ENCODE assay signal across 17 cellular contexts in the genomic region with DNA sequence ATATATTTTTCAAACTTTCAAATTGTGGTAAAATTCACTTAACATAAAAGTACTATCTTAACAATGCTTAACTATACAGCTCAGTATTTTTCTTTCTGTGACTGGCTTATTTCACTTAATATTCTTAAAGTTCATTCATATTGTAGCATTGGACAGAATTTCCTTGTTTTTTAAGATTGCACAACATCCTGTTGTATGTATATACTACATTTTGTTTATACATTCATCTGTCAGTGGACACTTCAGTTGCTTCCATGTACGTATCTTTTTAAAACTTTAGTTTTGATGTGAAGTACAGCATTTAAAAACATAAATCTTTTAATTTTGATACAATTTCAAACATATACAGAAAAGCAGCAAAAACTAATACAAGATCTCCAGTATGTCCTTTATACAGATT.
DNase-seq lines count a peak whose midpoint lies in the region; ATAC-seq and TF ChIP-seq lines count a peak whose summit lies in the region.
"Had no signal": no experiment of that assay in that cellular context is flagged by ENCODE, and none has a peak within 500 bp of the region (broad histone marks: within the 10 kb centered on the region; RNA-seq: fewer than 3 reads in every experiment).

No MANE protein-coding gene starts in this region.

- intact Hi-C loops in IMR-90 (cut with micrococcal nuclease), result no loop called here
- intact Hi-C loops in left cardiac atrium (cut with DNase I), result no loop called here

- H4K8ac ChIP-seq in IMR-90 (ENCODE audit: low read depth in 2 of 2, low read length in 2 of 2) (no peak overlapping the region), mesenchymal stem cell (ENCODE audit: low read length) (no peak overlapping the region)

- DNase-seq in ELR (ENCODE audit: low read depth) (peak; percentile 17), IMR-90 (peak; percentile 16), fibroblast of villous mesenchyme (ENCODE audit: low read depth) (peak; percentile 44), mesenchymal stem cell (peak; percentile 53), left cardiac atrium (no peak)
- no peak for DNase-seq in stimulated activated CD4-positive, alpha-beta T cell treated with anti-CD3 and anti-CD28 coated beads, Interleukin-4, amount 100 ng/mL, for 4 hours
- DNase-seq: CD4-positive, alpha-beta T cell; CD8-positive, alpha-beta memory T cell; DMS 273 treated with DMSO at 0.1 percent for 48 hours; DMS79; GF-D8; GM23248; H7 had no signal

- H4K91ac ChIP-seq in IMR-90 (ENCODE audit: insufficient read depth, low read depth, low read length) (no peak overlapping the region), mesenchymal stem cell (ENCODE audit: low read length) (no peak overlapping the region)

- BruUV-seq in IMR-90 (replicated peaks; lab: Mats Ljungman, UMichigan), result no TSS peak

- H3K14ac ChIP-seq in IMR-90 (replicated peaks; ENCODE audit: low read depth, low read length) (no peak overlapping the region), mesenchymal stem cell (ENCODE audit: low read length in 2 of 2) (no peak overlapping the region)

- dilution Hi-C loops in IMR-90 (cut with HindIII; ENCODE audit: low sequenced_read_pairs, unreplicated experiment), result no loop called here

- no peak for TF ChIP-seq POLR2A in IMR-90 (IDR thresholded peaks at IDR 0.05; ENCODE audit: low read depth, low read length)

- TF ChIP-seq RAD21 in IMR-90 (IDR thresholded peaks at IDR 0.05; ENCODE audit: low read length), result no peak

- H2AFZ ChIP-seq in IMR-90 (replicated peaks; ENCODE audit: low read length, poor library complexity) (no peak overlapping the region), mesenchymal stem cell (ENCODE audit: low read depth, low read length) (no peak overlapping the region)
- H2AFZ ChIP-seq: GM23248 had no signal

- no peak overlapping the region for H2BK20ac ChIP-seq in IMR-90 (ENCODE audit: low read depth, low read length)

- no peak overlapping the region for H3K56ac ChIP-seq in IMR-90 (ENCODE audit: extremely low read depth, insufficient read depth, low read length)

- H3K9me1 ChIP-seq in IMR-90 (ENCODE audit: insufficient read depth, low read length), result peaks cover 10% of the 10 kb centered on the region

- H2AK9ac ChIP-seq in IMR-90 (replicated peaks; ENCODE audit: low read depth, low read length, poor library complexity), result no peak overlapping the region

- H2BK15ac ChIP-seq in IMR-90 (ENCODE audit: low read depth, low read length) (no peak overlapping the region), mesenchymal stem cell (ENCODE audit: low read depth, poor library complexity, severe bottlenecking) (no peak overlapping the region)

- H3K9ac ChIP-seq in IMR-90 (ENCODE audit: low read depth, low read length) (no peak overlapping the region), mesenchymal stem cell (ENCODE audit: low read length) (no peak overlapping the region)
- H3K9ac ChIP-seq: BLaER1, GM23248 had no signal

- H3K27ac ChIP-seq in IMR-90 (ENCODE audit: insufficient read depth, low read length) (no peak overlapping the region), mesenchymal stem cell (ENCODE audit: low read length, poor library complexity, severe bottlenecking) (no peak overlapping the region)
- H3K27ac ChIP-seq: BLaER1, GM23248 had no signal

- H3K4me1 ChIP-seq in IMR-90 (ENCODE audit: control insufficient read depth, insufficient read depth, low read length) (peaks cover 7% of the 10 kb centered on the region), mesenchymal stem cell (ENCODE audit: control insufficient read depth, insufficient read depth, low read depth, low read length) (no peaks in the 10 kb centered on the region)
- H3K4me1 ChIP-seq: BLaER1 had no signal

- no CpG with 5 or more reads among the region's 1 CpG for WGBS in IMR-90 (ENCODE audit: extremely low coverage in 2 of 2, insufficient read length in 1 of 2), 2 experiments
- WGBS in mesenchymal stem cell, result no CpG with 5 or more reads among the region's 1 CpG

- TF ChIP-seq CTCF in IMR-90 (conservative IDR thresholded peaks at IDR 0.05; ENCODE audit: low read depth, low read length) (no peak), fibroblast of villous mesenchyme (IDR thresholded peaks at IDR 0.05; ENCODE audit: insufficient read depth, low read depth, low read length) (no peak)

- H2BK5ac ChIP-seq in IMR-90 (ENCODE audit: low read depth, low read length, poor library complexity, severe bottlenecking) (peak overlapping the region; percentile 52), mesenchymal stem cell (ENCODE audit: low read depth, low read length, poor library complexity, severe bottlenecking) (no peak overlapping the region)

- H3K18ac ChIP-seq in IMR-90 (ENCODE audit: low read depth, low read length), result no peak overlapping the region
- H3K18ac ChIP-seq in mesenchymal stem cell (ENCODE audit: low read depth in 1 of 2, low read length in 2 of 2), result no peak overlapping the region

- ATAC-seq in IMR-90 (ENCODE audit: low read depth) (no peak), left cardiac atrium (no peak), GM21515 (IDR thresholded peaks at IDR 0.05; ENCODE audit: unreplicated experiment) (no peak), HG02938 (IDR thresholded peaks at IDR 0.05; ENCODE audit: unreplicated experiment) (no peak)
- ATAC-seq: HCT116 had no signal

- H3K23ac ChIP-seq in IMR-90 (ENCODE audit: low read depth, low read length) (no peak overlapping the region), mesenchymal stem cell (ENCODE audit: low read length in 2 of 2) (no peak overlapping the region)

- H2AK5ac ChIP-seq in IMR-90 (ENCODE audit: low read depth, low read length), result no peak overlapping the region
- no peak overlapping the region for H2AK5ac ChIP-seq in mesenchymal stem cell (ENCODE audit: low read length, severe bottlenecking)

- no peak overlapping the region for H4K5ac ChIP-seq in IMR-90 (ENCODE audit: low read depth, low read length)

- no peaks in the 10 kb centered on the region for H3K9me3 ChIP-seq in IMR-90 (ENCODE audit: control insufficient read depth, insufficient read depth, low read length)
- H3K9me3 ChIP-seq in mesenchymal stem cell (ENCODE audit: control insufficient read depth, low read length), result no peaks in the 10 kb centered on the region
- H3K9me3 ChIP-seq: BLaER1 had no signal

- POLR2A ChIA-PET in IMR-90 (lab: Charles Lee; ENCODE audit: unreplicated experiment), result no interaction called here

- H3K27me3 ChIP-seq in IMR-90 (ENCODE audit: control insufficient read depth, insufficient read depth, low read length), result no peaks in the 10 kb centered on the region
- H3K27me3 ChIP-seq in mesenchymal stem cell (ENCODE audit: control insufficient read depth in 1 of 2, insufficient read depth in 1 of 2, low read length in 2 of 2), result no peaks in the 10 kb centered on the region
- H3K27me3 ChIP-seq: BLaER1 had no signal

- CTCF ChIA-PET in IMR-90 (lab: Yijun Ruan, JAX), result no interaction called here

- H3K4ac ChIP-seq in IMR-90 (ENCODE audit: low read depth, low read length) (no peak overlapping the region), mesenchymal stem cell (ENCODE audit: low read depth in 1 of 2, low read length in 2 of 2) (no peak overlapping the region)

- H3K36me3 ChIP-seq in IMR-90 (ENCODE audit: control insufficient read depth, insufficient read depth, low read length) (no peaks in the 10 kb centered on the region), mesenchymal stem cell (ENCODE audit: control insufficient read depth in 1 of 2, insufficient read depth in 2 of 2, low read depth in 1 of 2, low read length in 2 of 2) (no peaks in the 10 kb centered on the region)
- H3K36me3 ChIP-seq: BLaER1 had no signal

- peaks cover 33 to 76% of the 10 kb centered on the region in 2 experiments for H3K79me1 ChIP-seq in IMR-90 (ENCODE audit: low read depth in 1 of 2, low read length in 2 of 2)
- peaks cover 21% of the 10 kb centered on the region for H3K79me1 ChIP-seq in mesenchymal stem cell (replicated peaks; ENCODE audit: low read length, poor library complexity, severe bottlenecking)

- H2BK120ac ChIP-seq in IMR-90 (ENCODE audit: low read depth, low read length) (no peak overlapping the region), mesenchymal stem cell (ENCODE audit: low read depth, low read length) (no peak overlapping the region)

- H4K20me1 ChIP-seq in IMR-90 (ENCODE audit: insufficient read depth, low read length), result peaks cover 60% of the 10 kb centered on the region

- in situ Hi-C loops in IMR-90 (cut with MboI; ENCODE audit: low sequenced_read_pairs), result no loop called here

- no peak overlapping the region for H2BK12ac ChIP-seq in mesenchymal stem cell (ENCODE audit: low read length in 2 of 2)

- H3K4me3 ChIP-seq in IMR-90 (ENCODE audit: insufficient read depth, low read depth, low read length), result no peak overlapping the region
- H3K4me3 ChIP-seq in fibroblast of villous mesenchyme (ENCODE audit: low read depth, low read length), result no peak overlapping the region
- H3K4me3 ChIP-seq in mesenchymal stem cell (ENCODE audit: insufficient read depth in 1 of 2, low read depth in 1 of 2, low read length in 2 of 2), result no peak overlapping the region
- H3K4me3 ChIP-seq: BLaER1, GM23248 had no signal

- H3K4me2 ChIP-seq in IMR-90 (ENCODE audit: low read depth, low read length) (no peak overlapping the region), mesenchymal stem cell (ENCODE audit: low read length, poor library complexity, severe bottlenecking) (no peak overlapping the region)
- H3K4me2 ChIP-seq: BLaER1 had no signal

TF ChIP-seq in IMR-90, 13 proteins besides CTCF, POLR2A, EP300 and RAD21:
- peak; percentile 92 for TF ChIP-seq CEBPB (IDR thresholded peaks at IDR 0.05; ENCODE audit: low read depth, low read length)
- no peak for TF ChIP-seq RFX5 (IDR thresholded peaks at IDR 0.05; ENCODE audit: low read depth, low read length)

Comparison
In these comparisons a context has a peak if more than half of its experiments do, and no peak if none do; other contexts are left out.
1. DNase-seq: peak in ELR (single experiment), IMR-90 (single experiment), fibroblast of villous mesenchyme (single experiment) and mesenchymal stem cell (single experiment); none in left cardiac atrium (single experiment) and stimulated activated CD4-positive, alpha-beta T cell treated with anti-CD3 and anti-CD28 coated beads, Interleukin-4, amount 100 ng/mL, for 4 hours (0 of 2).